9 cellular contexts compared by ENCODE assay signal in genomic region chr1:149942207-149942606, GRCh38. TPM values are rescaled to one million over a fixed set of nuclear protein-coding genes. Genes with fewer than 3 reads are reported as not detected.
DNase-seq lines count a peak whose midpoint lies in the region; ATAC-seq and TF ChIP-seq lines count a peak whose summit lies in the region.
"Had no signal": no experiment of that assay in that cellular context is flagged by ENCODE, and none has a peak within 500 bp of the region (broad histone marks: within the 10 kb centered on the region; RNA-seq: fewer than 3 reads in every experiment).

No MANE protein-coding gene starts in this region.

- peaks cover 23% of the 10 kb centered on the region for H3K36me3 Mint-ChIP-seq in brain

- no peak for TF ChIP-seq CTCF in 22Rv1 (IDR thresholded peaks at IDR 0.05)
- TF ChIP-seq CTCF in HFF-Myc (IDR thresholded peaks at IDR 0.05; ENCODE audit: low read depth, low read length, missing control alignments), result peak; percentile 40
- peak; percentile 34 to 58 for TF ChIP-seq CTCF in brain (conservative IDR thresholded peaks at IDR 0.05)

- intact Hi-C loops in left colon (cut with DNase I, micrococcal nuclease), result no loop called here

- peaks cover 3% of the 10 kb centered on the region for H3K27me3 Mint-ChIP-seq in brain
- H3K27me3 Mint-ChIP-seq: stimulated activated memory B cell treated with anti-CD40 and anti-IgM and Interleukin-4, amounts not matched to agents 10 μg/mL and 1 μg/mL and 100 μg/mL, for 72 hours had no signal

- DNase-seq in HFF-Myc (ENCODE audit: extremely low read depth, low read depth) (no peak), left colon (peak in 1 of 2 donors; percentile 49), left lobe of liver (ENCODE audit: low spot score) (no peak), GM19240 (ENCODE audit: insufficient read length, low spot score) (no peak)
- DNase-seq in effector CD4-positive, alpha-beta T cell, result no peak
- DNase-seq in stimulated activated naive CD4-positive, alpha-beta T cell treated with Interleukin-2 at 50 U/mL for 16 hours (lab: John Stamatoyannopoulos, UW), result no peak

- H3K4me3 Mint-ChIP-seq in brain, result peak overlapping the region in 2 of 5 experiments; percentile 18 to 22
- H3K4me3 Mint-ChIP-seq: stimulated activated memory B cell treated with anti-CD40 and anti-IgM and Interleukin-4, amounts not matched to agents 10 μg/mL and 1 μg/mL and 100 μg/mL, for 72 hours had no signal

- H3K4me3 ChIP-seq in HFF-Myc (replicated peaks; ENCODE audit: low read depth, low read length), result no peak overlapping the region

- H3K4me1 Mint-ChIP-seq in brain, result peaks cover 43% of the 10 kb centered on the region

- peak overlapping the region; percentile 12 to 90 (median 67) for H3K27ac Mint-ChIP-seq in brain
- H3K27ac Mint-ChIP-seq: stimulated activated memory B cell treated with anti-CD40 and anti-IgM and Interleukin-4, amounts not matched to agents 10 μg/mL and 1 μg/mL and 100 μg/mL, for 72 hours had no signal

- peak overlapping the region; percentile 97 for H3K27ac ChIP-seq in 22Rv1

- ATAC-seq in left colon, result peak; percentile 32
- ATAC-seq in left lobe of liver, result no peak
- ATAC-seq: stimulated activated memory B cell treated with anti-CD40 and anti-IgM and Interleukin-4, amounts not matched to agents 10 μg/mL and 1 μg/mL and 100 μg/mL, for 72 hours had no signal

- H3K9me3 Mint-ChIP-seq in brain, result no peaks in the 10 kb centered on the region
- H3K9me3 Mint-ChIP-seq: stimulated activated memory B cell treated with anti-CD40 and anti-IgM and Interleukin-4, amounts not matched to agents 10 μg/mL and 1 μg/mL and 100 μg/mL, for 72 hours had no signal

RNA-seq across cellular contexts. Expression of gene MTMR11, which starts 5.5 kb away (rescaled TPM):
- polyA plus RNA-seq in brain (ENCODE audit: insufficient read depth, low read depth, low replicate concordance), result 2.5 TPM
- 100 to 1,000 TPM; 176 to 247 TPM for total RNA-seq in left colon
- total RNA-seq in left lobe of liver, result 1.7 TPM

RNA-seq across cellular contexts. Expression of gene SF3B4, which starts 14.6 kb away (rescaled TPM):
- polyA plus RNA-seq in brain (ENCODE audit: insufficient read depth, low read depth, low replicate concordance), result 109 TPM
- total RNA-seq in left colon (10 to 100 TPM; 51.4 to 58.0 TPM), left lobe of liver (11.5 TPM)

RNA-seq across cellular contexts. Expression of gene SV2A, which starts 24.6 kb away (rescaled TPM):
- polyA plus RNA-seq in brain (ENCODE audit: insufficient read depth, low read depth, low replicate concordance), result 112 TPM
- total RNA-seq in left colon (1 to 10 TPM; 1.1 to 1.4 TPM), left lobe of liver (0.45 TPM)

RNA-seq across cellular contexts. Expression of gene BOLA1, which starts 42.8 kb away (rescaled TPM):
- 39.0 TPM for polyA plus RNA-seq in brain (ENCODE audit: insufficient read depth, low read depth, low replicate concordance)
- total RNA-seq in left colon (10 to 100 TPM; 11.0 to 12.6 TPM), left lobe of liver (13.8 TPM)

Comparison
In these comparisons a context has a peak if more than half of its experiments do, and no peak if none do; other contexts are left out.
1. RNA of gene MTMR11, which starts 5.5 kb away (total RNA-seq): 176 to 247 TPM in left colon; 1.7 TPM in left lobe of liver (single experiment); every median in the first group is over 10 times any median in the second.